16 cellular contexts compared by ENCODE assay signal in genomic region chr11:72723508-72723907, GRCh38. TPM values are rescaled to one million over a fixed set of nuclear protein-coding genes. Genes with fewer than 3 reads are reported as not detected.
DNase-seq lines count a peak whose midpoint lies in the region; ATAC-seq and TF ChIP-seq lines count a peak whose summit lies in the region.
"Had no signal": no experiment of that assay in that cellular context is flagged by ENCODE, and none has a peak within 500 bp of the region (broad histone marks: within the 10 kb centered on the region; RNA-seq: fewer than 3 reads in every experiment).

No MANE protein-coding gene starts in this region.

- WGBS in esophagus squamous epithelium, 2 donors: 46 to 62% methylated on average over 6 to 9 of the region's 9 CpGs

- no peak for TF ChIP-seq CTCF in esophagus squamous epithelium (IDR thresholded peaks at IDR 0.05)

- CTCF ChIA-PET in activated CD4-positive, alpha-beta T cell treated with anti-CD3 and anti-CD28 coated beads, Interleukin-2, amount 10 ng/mL, durations not matched to agents 7 days and 5 days (lab: Charles Lee): interaction anchor here (0.7 to 4.2 kb wide), 10 partner anchors 8 to 462 kb away, joined by 3 to 36 read pairs (median 6); partner anchors contain the start of gene STARD10

- H3K27ac ChIP-seq in esophagus squamous epithelium: peak overlapping the region; percentile 77 to 97 (median 92)
- peak overlapping the region in 14 of 21 experiments; percentile 23 to 95 (median 90) for H3K27ac ChIP-seq in skin epidermis

- no peak for TF ChIP-seq POLR2A in esophagus squamous epithelium (IDR thresholded peaks at IDR 0.05)

- H3K27me3 Mint-ChIP-seq in activated CD4-positive, alpha-beta T cell treated with anti-CD3 and anti-CD28 coated beads, Interleukin-2, amount 10 ng/mL, durations not matched to agents 7 days and 5 days: no peaks in the 10 kb centered on the region
- no peaks in the 10 kb centered on the region for H3K27me3 Mint-ChIP-seq in T-helper 17 cell

- H3K4me3 ChIP-seq in esophagus squamous epithelium (no peak overlapping the region), skin epidermis (no peak overlapping the region)
- H3K4me3 ChIP-seq: lung had no signal

- peaks cover 52% of the 10 kb centered on the region for H3K4me1 Mint-ChIP-seq in activated CD4-positive, alpha-beta T cell treated with anti-CD3 and anti-CD28 coated beads, Interleukin-2, amount 10 ng/mL, durations not matched to agents 7 days and 5 days
- peaks cover 50% of the 10 kb centered on the region for H3K4me1 Mint-ChIP-seq in T-helper 17 cell

- no peak for DNase-seq in activated CD4-positive, alpha-beta T cell treated with anti-CD3 and anti-CD28 coated beads, Interleukin-2, amount 10 ng/mL, durations not matched to agents 7 days and 5 days
- no peak for DNase-seq in activated CD4-positive, alpha-beta T cell treated with anti-CD3 and anti-CD28 coated beads, Interleukin-2, amount 50 U/mL, for 1 hour
- DNase-seq in T-helper 17 cell: no peak
- DNase-seq in esophagus squamous epithelium (lab: John Stamatoyannopoulos, UW): no peak
- no peak for DNase-seq in GDM1 (lab: John Stamatoyannopoulos, UW)
- no peak for DNase-seq in NCI-H1694 treated with DMSO at 0.1 percent for 48 hours (lab: John Stamatoyannopoulos, UW)
- DNase-seq: activated T-cell treated with anti-CD3 and anti-CD28 coated beads for 4 hours; central memory CD4-positive, alpha-beta T cell; DMS79 treated with DMSO at 0.1 percent for 48 hours; PC-3; T1000 had no signal

- intact Hi-C loops in esophagus squamous epithelium (cut with DNase I): no loop called here

- ATAC-seq in T-helper 17 cell (no peak), HG03097 (IDR thresholded peaks at IDR 0.05; ENCODE audit: low FRiP score, unreplicated experiment) (no peak)
- ATAC-seq: HCT116, PC-3 had no signal

- peaks cover 36 to 73% (median 49%) of the 10 kb centered on the region in 3 donors for H3K4me1 ChIP-seq in esophagus squamous epithelium

- H3K9me3 Mint-ChIP-seq in activated CD4-positive, alpha-beta T cell treated with anti-CD3 and anti-CD28 coated beads, Interleukin-2, amount 10 ng/mL, durations not matched to agents 7 days and 5 days: no peaks in the 10 kb centered on the region

- H3K9me3 ChIP-seq in T-helper 17 cell (ENCODE audit: control insufficient read depth, low read length, poor library complexity, severe bottlenecking): no peaks in the 10 kb centered on the region
- H3K9me3 ChIP-seq in esophagus squamous epithelium: no peaks in the 10 kb centered on the region
- H3K9me3 ChIP-seq: thoracic aorta had no signal

- POLR2A ChIA-PET in activated CD4-positive, alpha-beta T cell treated with anti-CD3 and anti-CD28 coated beads, Interleukin-2, amount 10 ng/mL, durations not matched to agents 7 days and 5 days (lab: Charles Lee): interaction anchor here (0.6 kb wide), 1 partner anchor 91 kb away, joined by 3 read pairs; no protein-coding TSS in a partner anchor

- H3K36me3 ChIP-seq in esophagus squamous epithelium: peaks cover 0 to 14% (median 0%) of the 10 kb centered on the region in 3 donors
- H3K36me3 ChIP-seq: thoracic aorta had no signal

- no peak overlapping the region for H3K4me3 Mint-ChIP-seq in activated CD4-positive, alpha-beta T cell treated with anti-CD3 and anti-CD28 coated beads, Interleukin-2, amount 10 ng/mL, durations not matched to agents 7 days and 5 days
- peak overlapping the region; percentile 36 for H3K4me3 Mint-ChIP-seq in T-helper 17 cell

- no peaks in the 10 kb centered on the region for H3K27me3 ChIP-seq in esophagus squamous epithelium

- peak overlapping the region; percentile 95 for H3K27ac Mint-ChIP-seq in activated CD4-positive, alpha-beta T cell treated with anti-CD3 and anti-CD28 coated beads, Interleukin-2, amount 10 ng/mL, durations not matched to agents 7 days and 5 days
- H3K27ac Mint-ChIP-seq in T-helper 17 cell: peak overlapping the region; percentile 100

- peaks cover 16% of the 10 kb centered on the region for H3K36me3 Mint-ChIP-seq in activated CD4-positive, alpha-beta T cell treated with anti-CD3 and anti-CD28 coated beads, Interleukin-2, amount 10 ng/mL, durations not matched to agents 7 days and 5 days (ENCODE audit: low read depth)
- H3K36me3 Mint-ChIP-seq in T-helper 17 cell (ENCODE audit: low read depth): peaks cover 5% of the 10 kb centered on the region

RNA-seq across cellular contexts. Expression of gene ARAP1, which starts 28.7 kb away (rescaled TPM):
- total RNA-seq in activated CD4-positive, alpha-beta T cell treated with anti-CD3 and anti-CD28 coated beads, Interleukin-2, amount 10 ng/mL, durations not matched to agents 7 days and 5 days: 100 to 1,000 TPM in 1 of 2 experiments, 10 to 100 TPM in 1; 83.6 to 101 TPM
- total RNA-seq in T-helper 17 cell (100 to 1,000 TPM in 1 of 2 donors, 10 to 100 TPM in 1; 93.3 to 108 TPM), esophagus squamous epithelium (100 to 1,000 TPM in 1 of 4 donors, 10 to 100 TPM in 3; 37.8 to 114 (median 70.6) TPM)

RNA-seq across cellular contexts. Expression of gene PDE2A, which starts 49.3 kb away (rescaled TPM):
- under 1 TPM; 0.40 to 0.48 TPM for total RNA-seq in activated CD4-positive, alpha-beta T cell treated with anti-CD3 and anti-CD28 coated beads, Interleukin-2, amount 10 ng/mL, durations not matched to agents 7 days and 5 days
- total RNA-seq in T-helper 17 cell: 1 to 10 TPM; 2.7 to 4.9 TPM
- total RNA-seq in esophagus squamous epithelium: 10 to 100 TPM in 3 of 4 donors, 1 to 10 TPM in 1; 5.6 to 38.3 (median 12.9) TPM
